ENCODE assay signal across 8 cellular contexts in genomic region chr7:54546081-54546985, GRCh38. TPM values are rescaled to one million over a fixed set of nuclear protein-coding genes. Genes with fewer than 3 reads are reported as not detected.
A peak's percentile ranks its signal among the peaks of the same experiment; 100 is the strongest.
DNase-seq lines count a peak whose midpoint lies in the region; ATAC-seq and TF ChIP-seq lines count a peak whose summit lies in the region.

No MANE protein-coding gene starts in this region.

- no peak overlapping the region for H3K4me3 ChIP-seq in astrocyte of the spinal cord (ENCODE audit: low read depth, low read length)
- peak overlapping the region; percentile 35 for H3K4me3 ChIP-seq in mesendoderm (ENCODE audit: low read length)

- no peak overlapping the region for H4K5ac ChIP-seq in mesendoderm (ENCODE audit: low read length)

- no peak overlapping the region for H2BK5ac ChIP-seq in mesendoderm (ENCODE audit: low read length)

- no peak overlapping the region for H3K4ac ChIP-seq in mesendoderm (ENCODE audit: low read depth, low read length)

- peak overlapping the region; percentile 73 for H3K56ac ChIP-seq in mesendoderm (ENCODE audit: low read length)

- H3K18ac ChIP-seq in mesendoderm (ENCODE audit: low read length), result no peak overlapping the region

- H2BK120ac ChIP-seq in mesendoderm (ENCODE audit: low read depth, low read length), result no peak overlapping the region

- no peak overlapping the region for H2BK15ac ChIP-seq in mesendoderm (replicated peaks; ENCODE audit: low read depth)

- H3K4me2 ChIP-seq in mesendoderm (ENCODE audit: low read length), result peak overlapping the region; percentile 18

- H3K27ac ChIP-seq in mesendoderm (ENCODE audit: low read depth, low read length), result no peak overlapping the region

- H3K4me1 ChIP-seq in mesendoderm (ENCODE audit: control insufficient read depth, low read depth, low read length), result peaks cover 2% of the 10 kb centered on the region

- H3K23ac ChIP-seq in mesendoderm (ENCODE audit: low read length), result no peak overlapping the region

- H3K36me3 ChIP-seq in mesendoderm (ENCODE audit: control insufficient read depth, insufficient read depth, low read length), result no peaks in the 10 kb centered on the region

- in situ Hi-C loops in astrocyte of the spinal cord (cut with HindIII; ENCODE audit: low sequenced_read_pairs), result no loop called here

- no peak overlapping the region for H4K8ac ChIP-seq in mesendoderm (ENCODE audit: low read depth, low read length)

- WGBS in mesendoderm (ENCODE audit: extremely low coverage, insufficient coverage, low lambda C conversion rate), result no CpG with 5 or more reads among the region's 80 CpGs

- ATAC-seq in HG03432 (IDR thresholded peaks at IDR 0.05; ENCODE audit: unreplicated experiment), result peak; percentile 47
- no peak for ATAC-seq in GM19452 (IDR thresholded peaks at IDR 0.05; ENCODE audit: unreplicated experiment)

- peak overlapping the region; percentile 53 for H3K9ac ChIP-seq in mesendoderm (ENCODE audit: low read length)

- H3K79me1 ChIP-seq in mesendoderm (ENCODE audit: low read length), result no peaks in the 10 kb centered on the region

- DNase-seq in AG20443 (ENCODE audit: low spot score) (peak; percentile 30), astrocyte of the spinal cord (ENCODE audit: low read depth, low spot score) (no peak), mesendoderm (peak; percentile 86), foreskin melanocyte (no peak)
- DNase-seq in stimulated activated naive CD4-positive, alpha-beta T cell (lab: John Stamatoyannopoulos, UW), result no peak
- no peak for DNase-seq in activated effector memory CD4-positive, alpha-beta T cell treated with anti-CD3 and anti-CD28 coated beads, Interleukin-2, amount 50 U/mL, for 16 hours

- H2AK5ac ChIP-seq in mesendoderm (ENCODE audit: low read length), result no peak overlapping the region

- peak; percentile 22 for TF ChIP-seq CTCF in astrocyte of the spinal cord (IDR thresholded peaks at IDR 0.05; ENCODE audit: low read depth, low read length)

- peaks cover 8% of the 10 kb centered on the region for H3K27me3 ChIP-seq in mesendoderm (ENCODE audit: insufficient read depth, low read length, poor library complexity)

- no peaks in the 10 kb centered on the region for H3K79me2 ChIP-seq in mesendoderm (ENCODE audit: control insufficient read depth, insufficient read depth, low read length)

RNA-seq across cellular contexts. Expression of gene VSTM2A, which starts 4.2 kb away (rescaled TPM):
- polyA plus RNA-seq in mesendoderm (2013, experiment 1 of 2), result 0.29 TPM
- polyA plus RNA-seq in mesendoderm (2013, experiment 2 of 2), result 0.18 TPM

Comparison
In these comparisons a context has a peak if more than half of its experiments do, and no peak if none do; other contexts are left out.
1. DNase-seq: peak in AG20443 (single experiment) and mesendoderm (single experiment); none in astrocyte of the spinal cord (single experiment), stimulated activated naive CD4-positive, alpha-beta T cell (0 of 6), activated effector memory CD4-positive, alpha-beta T cell treated with anti-CD3 and anti-CD28 coated beads, Interleukin-2, amount 50 U/mL, for 16 hours (single experiment) and foreskin melanocyte (single experiment).